Comparison of ENCODE assay signal across 8 cellular contexts in the genomic region with DNA sequence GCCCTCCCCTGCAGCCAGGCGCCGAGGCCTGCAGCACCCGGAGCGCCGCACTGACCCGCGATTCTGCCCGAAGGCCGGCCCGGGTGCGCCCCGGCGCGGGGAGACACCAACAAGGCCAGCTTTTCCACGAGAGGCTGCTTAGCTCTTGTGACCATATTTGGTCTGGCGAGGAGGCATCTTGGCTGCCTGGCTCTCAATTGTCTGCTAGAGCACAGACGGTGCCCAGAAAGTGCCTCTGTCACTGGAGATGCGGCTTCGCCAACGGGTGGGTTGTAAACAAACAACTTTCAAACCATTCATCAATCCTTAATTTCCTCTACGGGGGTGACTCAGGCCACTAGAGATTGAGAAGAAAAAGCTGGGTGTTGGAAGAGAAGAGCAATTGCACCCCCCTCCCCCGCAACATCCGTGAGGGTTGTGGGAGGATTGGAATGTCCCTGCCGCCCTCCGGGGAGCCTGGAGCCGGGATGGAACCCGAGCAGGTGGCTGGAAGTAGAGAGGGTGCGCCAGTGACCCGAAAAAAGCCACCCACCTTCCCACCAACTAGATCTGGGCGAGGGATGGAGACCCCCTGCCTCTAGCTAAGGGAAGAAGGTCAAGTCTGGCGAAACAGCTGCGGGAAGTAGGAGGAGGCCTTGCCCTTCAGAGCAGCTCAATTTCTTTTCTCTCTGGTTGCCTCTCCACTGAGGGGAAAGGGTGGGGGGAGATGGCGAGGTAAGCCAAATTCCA. TPM values are rescaled to one million over a fixed set of nuclear protein-coding genes. Genes with fewer than 3 reads are reported as not detected.
A peak's percentile ranks its signal among the peaks of the same experiment; 100 is the strongest.
DNase-seq lines count a peak whose midpoint lies in the region; ATAC-seq, FAIRE-seq and TF ChIP-seq lines count a peak whose summit lies in the region.

No MANE protein-coding gene starts in this region.

- 3% methylated on average over 27 to 33 of the region's 33 CpGs for WGBS in GM23248 (ENCODE audit: low coverage in 1 of 2, low lambda C conversion rate in 2 of 2, missing lambda C conversion rate in 2 of 2), 2 experiments
- WGBS in HepG2 (ENCODE audit: low lambda C conversion rate): 4% methylated on average over 15 of the region's 33 CpGs

- POLR2A ChIA-PET in HepG2 (lab: Yijun Ruan, JAX): interaction anchor here (1.0 to 4.8 kb wide), 23 partner anchors 12 to 1056 kb away, joined by 3 to 59 read pairs (median 4); partner anchors contain the start of gene COMMD2

- no peak for FAIRE-seq in HepG2 (lab: Jason Lieb, UNC)

- DNase-seq in NCI-H1417 (lab: John Stamatoyannopoulos, UW) (peak; percentile 34 to 50 (median 49)), NCI-H1417 treated with DMSO at 0.1 percent for 48 hours (lab: John Stamatoyannopoulos, UW) (no peak), GM23248 (peak; percentile 95), KBM-7 (peak; percentile 66), UCSD-AML1 (lab: John Stamatoyannopoulos, UW; ENCODE audit: unreplicated experiment) (peak; percentile 33), dorsolateral prefrontal cortex (peak; percentile 35 to 84 (median 72)), HepG2 (ENCODE audit: low spot score) (no peak)
- DNase-seq in stimulated activated CD8-positive, alpha-beta memory T cell treated with anti-CD3 and anti-CD28 coated beads, Interleukin-4, amount 100 ng/mL, for 48 hours: peak; percentile 51

- H4K20me1 ChIP-seq in GM23248 (ENCODE audit: insufficient read depth): no peaks in the 10 kb centered on the region; the same call in 1 of the 2 replicates
- peaks cover 20% of the 10 kb centered on the region for H4K20me1 ChIP-seq in HepG2 (ENCODE audit: insufficient read depth, low read length)

- H3K4me2 ChIP-seq in GM23248 (ENCODE audit: unreplicated experiment) (peak overlapping the region; percentile 92), HepG2 (ENCODE audit: low read depth, low read length) (peak overlapping the region; percentile 88)

- no peak for TF ChIP-seq EP300 in HepG2 (IDR thresholded peaks at IDR 0.05; ENCODE audit: low read depth in 2 of 2, low read length in 2 of 2)
- TF ChIP-seq EP300 in HepG2 (CRISPR knock-in tag; IDR thresholded peaks at IDR 0.05; ENCODE audit: borderline replicate concordance): no peak

- peak; percentile 78; the same call in 1 of the 2 replicates for TF ChIP-seq RAD21 in HepG2 (CRISPR knock-in tag; IDR thresholded peaks at IDR 0.05)

- H3K36me3 ChIP-seq in GM23248 (ENCODE audit: low read depth): 0 out of 2 replicates have a peak, but pooled peaks cover 5% of the 10 kb centered on the region
- peaks cover 0 to 10% of the 10 kb centered on the region in 2 experiments; a peak in 2 of 5 replicates for H3K36me3 ChIP-seq in HepG2 (replicated peaks in 1 of 2; ENCODE audit: control insufficient read depth in 1 of 2, insufficient read depth in 2 of 2, low read length in 2 of 2)

- CTCF ChIA-PET in HepG2 (lab: Yijun Ruan, JAX; ENCODE audit: low intra/inter-chr PET ratio, low total read pairs): interaction anchor here (1.2 kb wide), 1 partner anchor 90 kb away, joined by 4 read pairs; no protein-coding TSS in a partner anchor

- intact Hi-C loops in dorsolateral prefrontal cortex (cut with DNase I) (loop anchor here (5.0 to 10.0 kb wide), 3 partner anchors 86 to 126 kb away; no protein-coding TSS in a partner anchor), HepG2 (cut with micrococcal nuclease; ENCODE audit: unreplicated experiment) (loop anchor here (1.0 to 5.0 kb wide), 4 partner anchors 51 to 94 kb away; partner anchors contain the start of gene COMMD2)

- ATAC-seq in HepG2: peak; percentile 19

- TF ChIP-seq CTCF in dorsolateral prefrontal cortex (IDR thresholded peaks at IDR 0.05 in 54 of 56, conservative IDR thresholded peaks at IDR 0.05 in 2 of 56; ENCODE audit: low read depth in 1 of 56, partially characterized antibody in 56 of 56) (peak in 45 of 56 donors; percentile 14 to 63 (median 39)), HepG2 (CRISPR knock-in tag; IDR thresholded peaks at IDR 0.05) (peak; percentile 54; the same call in 1 of the 2 replicates)

- peaks cover 37% of the 10 kb centered on the region for H3K79me2 ChIP-seq in GM23248 (ENCODE audit: insufficient read depth)
- H3K79me2 ChIP-seq in HepG2 (ENCODE audit: insufficient read depth, low read length): peaks cover 45% of the 10 kb centered on the region

- H3K9me3 ChIP-seq in GM23248 (ENCODE audit: low read depth) (no peaks in the 10 kb centered on the region), HepG2 (ENCODE audit: low read length) (no peaks in the 10 kb centered on the region)

- H3K27me3 ChIP-seq in GM23248 (replicated peaks; ENCODE audit: insufficient read depth) (no peaks in the 10 kb centered on the region), dorsolateral prefrontal cortex (peaks cover 0 to 14% (median 0%) of the 10 kb centered on the region in 45 donors), HepG2 (ENCODE audit: control insufficient read depth in 1 of 2, insufficient read depth in 2 of 2, low read length in 2 of 2) (no peaks in the 10 kb centered on the region; a peak in 1 of 5 replicates)

- BruUV-seq in HepG2 (replicated peaks; lab: Mats Ljungman, UMichigan): TSS peak; percentile 84

- H3K4me3 ChIP-seq in GM23248: peak overlapping the region; percentile 96
- H3K4me3 ChIP-seq in dorsolateral prefrontal cortex: peak overlapping the region; percentile 53 to 84 (median 69)
- peak overlapping the region; percentile 92 to 94 (median 93) for H3K4me3 ChIP-seq in HepG2 (replicated peaks in 1 of 3; ENCODE audit: insufficient read depth in 1 of 3, low read depth in 2 of 3, low read length in 3 of 3)

- no peaks in the 10 kb centered on the region for H3K9me2 ChIP-seq in GM23248 (ENCODE audit: insufficient read depth)

- H3K4me1 ChIP-seq in GM23248 (ENCODE audit: insufficient read depth) (peaks cover 27% of the 10 kb centered on the region), HepG2 (ENCODE audit: insufficient read depth, low read length) (peaks cover 54% of the 10 kb centered on the region)

- H3K9ac ChIP-seq in GM23248 (peak overlapping the region; percentile 95), HepG2 (ENCODE audit: insufficient read depth, low read depth, low read length) (peak overlapping the region; percentile 90)

- peaks cover 31% of the 10 kb centered on the region for H3F3A ChIP-seq in GM23248 (ENCODE audit: insufficient read depth)

- in situ Hi-C loops in GM23248 (cut with MboI): no loop called here
- in situ Hi-C loops in KBM-7 (cut with MboI; ENCODE audit: low pct_unique_long_range_greater_than_20kb, low sequenced_read_pairs): no loop called here
- in situ Hi-C loops in HepG2 (cut with HindIII; ENCODE audit: extremely low pct_ligation_motif_present, low pct_unique_long_range_greater_than_20kb): no loop called here

- peak overlapping the region; percentile 87 for H3K27ac ChIP-seq in GM23248
- peak overlapping the region in 58 of 59 donors; percentile 46 to 95 (median 86) for H3K27ac ChIP-seq in dorsolateral prefrontal cortex
- peak overlapping the region; percentile 79 for H3K27ac ChIP-seq in HepG2 (ENCODE audit: extremely low read length, insufficient read depth, low read length)

- H2AFZ ChIP-seq in GM23248 (peak overlapping the region; percentile 78), HepG2 (ENCODE audit: low read length) (no peak overlapping the region)

- TF ChIP-seq POLR2A in HepG2 (IDR thresholded peaks at IDR 0.05; ENCODE audit: insufficient read depth in 1 of 2, low read depth in 2 of 2, low read length in 2 of 2): no peak

TF ChIP-seq in HepG2, 621 proteins besides CTCF, POLR2A, EP300 and RAD21 (continues in another document):
- peak; percentile 7; the same call in 1 of the 2 replicates for TF ChIP-seq CBX5 (CRISPR knock-in tag; IDR thresholded peaks at IDR 0.05; ENCODE audit: borderline replicate concordance)
- peak; percentile 23; the same call in 1 of the 2 replicates for TF ChIP-seq MTF2 (CRISPR knock-in tag; IDR thresholded peaks at IDR 0.05; ENCODE audit: borderline replicate concordance)
- TF ChIP-seq ZNF629 (CRISPR knock-in tag; conservative IDR thresholded peaks at IDR 0.05): no peak
- 0 out of 2 replicates have a peak, but pooled peaks have one; percentile 33 for TF ChIP-seq DNMT1 (CRISPR knock-in tag; IDR thresholded peaks at IDR 0.05)

RNA-seq across cellular contexts. Expression of gene WWTR1, which starts 0.8 kb away (rescaled TPM):
- 53.3 and 57.4 TPM in 2 replicates for total RNA-seq in GM23248 (2014; rRNA removed; shearing (Covaris generic))
- 75.7 and 78.2 TPM in 2 replicates for polyA plus RNA-seq in GM23248 (2016; fragmentation: Nextera tagmentation; extraction: Ambion mirVana)
- total RNA-seq in dorsolateral prefrontal cortex: 10 to 100 TPM; 11.4 to 59.9 (median 24.1) TPM
- 19.7 and 27.0 TPM in 2 replicates for total RNA-seq in HepG2 (2016; rRNA removed; fragmentation: Illumina TruSeq; extraction: Trizol)
- total RNA-seq in HepG2 (2016; cell fraction: cytosol; rRNA removed; fragmentation: Illumina TruSeq; extraction: Trizol; ENCODE audit: low read depth): 3.0 and 4.5 TPM in 2 replicates
- total RNA-seq in HepG2 (2016; cell fraction: insoluble cytoplasmic fraction; rRNA removed; fragmentation: Illumina TruSeq; extraction: Trizol): 18.2 and 25.1 TPM in 2 replicates
- 11.0 and 11.7 TPM in 2 replicates for total RNA-seq in HepG2 (2016; cell fraction: membrane; rRNA removed; fragmentation: Illumina TruSeq; extraction: Trizol)
- total RNA-seq in HepG2 (2016; cell fraction: nucleus; rRNA removed; fragmentation: Illumina TruSeq; extraction: Trizol): 22.2 and 23.3 TPM in 2 replicates
- polyA plus RNA-seq in HepG2 (2011; rRNA removed): 105 and 139 TPM in 2 replicates
- polyA plus RNA-seq in HepG2 (2011; cell fraction: cytosol; rRNA removed): 87.9 and 94.0 TPM in 2 replicates
- 104 and 133 TPM in 2 replicates for polyA plus RNA-seq in HepG2 (2011; cell fraction: nucleus; rRNA removed)
- polyA plus RNA-seq in HepG2 (2012): 75.0 and 83.3 TPM in 2 replicates
- 5.5 and 5.7 TPM in 2 replicates for polyA plus RNA-seq in HepG2 (2016; cell fraction: cytosol; fragmentation: Illumina TruSeq; extraction: Trizol; ENCODE audit: low read depth)
- 54.5 and 55.7 TPM in 2 replicates for polyA plus RNA-seq in HepG2 (2016; cell fraction: insoluble cytoplasmic fraction; fragmentation: Illumina TruSeq; extraction: Trizol; ENCODE audit: low read depth)
- polyA plus RNA-seq in HepG2 (2016; cell fraction: membrane; fragmentation: Illumina TruSeq; extraction: Trizol; ENCODE audit: low read depth): 11.1 and 12.3 TPM in 2 replicates
- polyA plus RNA-seq in HepG2 (2016; cell fraction: nucleus; fragmentation: Illumina TruSeq; extraction: Trizol; ENCODE audit: insufficient read depth, low read depth): 38.7 and 40.5 TPM in 2 replicates
- polyA minus RNA-seq in HepG2 (2011; rRNA and poly(A)+ RNA removed; ENCODE audit: low replicate concordance): 71.2 and 129 TPM in 2 replicates
- 90.2 and 115 TPM in 2 replicates for polyA minus RNA-seq in HepG2 (2011; cell fraction: cytosol; rRNA and poly(A)+ RNA removed)
- 131 and 167 TPM in 2 replicates for polyA minus RNA-seq in HepG2 (2011; cell fraction: nucleus; rRNA and poly(A)+ RNA removed)

Comparison
In these comparisons a context has a peak if more than half of its experiments do, and no peak if none do; other contexts are left out.
1. DNase-seq: peak in NCI-H1417 (3 of 3), GM23248 (single experiment), KBM-7 (single experiment), UCSD-AML1 (single experiment), dorsolateral prefrontal cortex (10 of 10) and stimulated activated CD8-positive, alpha-beta memory T cell treated with anti-CD3 and anti-CD28 coated beads, Interleukin-4, amount 100 ng/mL, for 48 hours (single experiment); none in NCI-H1417 treated with DMSO at 0.1 percent for 48 hours (single experiment) and HepG2 (single experiment).
2. Peak in every context shown above with its lines, with median percentiles within 50 percentile points of each other: H3K27ac ChIP-seq and H3K4me3 ChIP-seq.